In genomic region chr3:183745300-183746098, GRCh38 we compare ENCODE assay signal across 1 cellular context.
A peak's percentile ranks its signal among the peaks of the same experiment; 100 is the strongest.
TF ChIP-seq lines count a peak whose summit lies in the region.

No MANE protein-coding gene starts in this region.

TF ChIP-seq in HepG2, 621 proteins besides CTCF, POLR2A, EP300 and RAD21 (continued from another document and continues in another):
- no peak for TF ChIP-seq ELF4 (CRISPR knock-in tag; IDR thresholded peaks at IDR 0.05; ENCODE audit: borderline replicate concordance)
- TF ChIP-seq ZNF263 (CRISPR knock-in tag; IDR thresholded peaks at IDR 0.05): no peak; the same call in 1 of the 2 replicates
- TF ChIP-seq AGO1 (IDR thresholded peaks at IDR 0.05; ENCODE audit: low read depth, low read length, poor library complexity, severe bottlenecking): no peak
- no peak for TF ChIP-seq ZNF790 (CRISPR knock-in tag; IDR thresholded peaks at IDR 0.05; ENCODE audit: borderline replicate concordance)
- no peak for TF ChIP-seq EED (CRISPR knock-in tag; IDR thresholded peaks at IDR 0.05)
- peak; percentile 98 for TF ChIP-seq ZBTB38 (CRISPR knock-in tag; IDR thresholded peaks at IDR 0.05)
- TF ChIP-seq ZNF34 (CRISPR knock-in tag; IDR thresholded peaks at IDR 0.05; ENCODE audit: borderline replicate concordance): no peak
- no peak for TF ChIP-seq ARHGAP35 (CRISPR knock-in tag; IDR thresholded peaks at IDR 0.05; ENCODE audit: borderline replicate concordance)
- TF ChIP-seq, protein P1, sequence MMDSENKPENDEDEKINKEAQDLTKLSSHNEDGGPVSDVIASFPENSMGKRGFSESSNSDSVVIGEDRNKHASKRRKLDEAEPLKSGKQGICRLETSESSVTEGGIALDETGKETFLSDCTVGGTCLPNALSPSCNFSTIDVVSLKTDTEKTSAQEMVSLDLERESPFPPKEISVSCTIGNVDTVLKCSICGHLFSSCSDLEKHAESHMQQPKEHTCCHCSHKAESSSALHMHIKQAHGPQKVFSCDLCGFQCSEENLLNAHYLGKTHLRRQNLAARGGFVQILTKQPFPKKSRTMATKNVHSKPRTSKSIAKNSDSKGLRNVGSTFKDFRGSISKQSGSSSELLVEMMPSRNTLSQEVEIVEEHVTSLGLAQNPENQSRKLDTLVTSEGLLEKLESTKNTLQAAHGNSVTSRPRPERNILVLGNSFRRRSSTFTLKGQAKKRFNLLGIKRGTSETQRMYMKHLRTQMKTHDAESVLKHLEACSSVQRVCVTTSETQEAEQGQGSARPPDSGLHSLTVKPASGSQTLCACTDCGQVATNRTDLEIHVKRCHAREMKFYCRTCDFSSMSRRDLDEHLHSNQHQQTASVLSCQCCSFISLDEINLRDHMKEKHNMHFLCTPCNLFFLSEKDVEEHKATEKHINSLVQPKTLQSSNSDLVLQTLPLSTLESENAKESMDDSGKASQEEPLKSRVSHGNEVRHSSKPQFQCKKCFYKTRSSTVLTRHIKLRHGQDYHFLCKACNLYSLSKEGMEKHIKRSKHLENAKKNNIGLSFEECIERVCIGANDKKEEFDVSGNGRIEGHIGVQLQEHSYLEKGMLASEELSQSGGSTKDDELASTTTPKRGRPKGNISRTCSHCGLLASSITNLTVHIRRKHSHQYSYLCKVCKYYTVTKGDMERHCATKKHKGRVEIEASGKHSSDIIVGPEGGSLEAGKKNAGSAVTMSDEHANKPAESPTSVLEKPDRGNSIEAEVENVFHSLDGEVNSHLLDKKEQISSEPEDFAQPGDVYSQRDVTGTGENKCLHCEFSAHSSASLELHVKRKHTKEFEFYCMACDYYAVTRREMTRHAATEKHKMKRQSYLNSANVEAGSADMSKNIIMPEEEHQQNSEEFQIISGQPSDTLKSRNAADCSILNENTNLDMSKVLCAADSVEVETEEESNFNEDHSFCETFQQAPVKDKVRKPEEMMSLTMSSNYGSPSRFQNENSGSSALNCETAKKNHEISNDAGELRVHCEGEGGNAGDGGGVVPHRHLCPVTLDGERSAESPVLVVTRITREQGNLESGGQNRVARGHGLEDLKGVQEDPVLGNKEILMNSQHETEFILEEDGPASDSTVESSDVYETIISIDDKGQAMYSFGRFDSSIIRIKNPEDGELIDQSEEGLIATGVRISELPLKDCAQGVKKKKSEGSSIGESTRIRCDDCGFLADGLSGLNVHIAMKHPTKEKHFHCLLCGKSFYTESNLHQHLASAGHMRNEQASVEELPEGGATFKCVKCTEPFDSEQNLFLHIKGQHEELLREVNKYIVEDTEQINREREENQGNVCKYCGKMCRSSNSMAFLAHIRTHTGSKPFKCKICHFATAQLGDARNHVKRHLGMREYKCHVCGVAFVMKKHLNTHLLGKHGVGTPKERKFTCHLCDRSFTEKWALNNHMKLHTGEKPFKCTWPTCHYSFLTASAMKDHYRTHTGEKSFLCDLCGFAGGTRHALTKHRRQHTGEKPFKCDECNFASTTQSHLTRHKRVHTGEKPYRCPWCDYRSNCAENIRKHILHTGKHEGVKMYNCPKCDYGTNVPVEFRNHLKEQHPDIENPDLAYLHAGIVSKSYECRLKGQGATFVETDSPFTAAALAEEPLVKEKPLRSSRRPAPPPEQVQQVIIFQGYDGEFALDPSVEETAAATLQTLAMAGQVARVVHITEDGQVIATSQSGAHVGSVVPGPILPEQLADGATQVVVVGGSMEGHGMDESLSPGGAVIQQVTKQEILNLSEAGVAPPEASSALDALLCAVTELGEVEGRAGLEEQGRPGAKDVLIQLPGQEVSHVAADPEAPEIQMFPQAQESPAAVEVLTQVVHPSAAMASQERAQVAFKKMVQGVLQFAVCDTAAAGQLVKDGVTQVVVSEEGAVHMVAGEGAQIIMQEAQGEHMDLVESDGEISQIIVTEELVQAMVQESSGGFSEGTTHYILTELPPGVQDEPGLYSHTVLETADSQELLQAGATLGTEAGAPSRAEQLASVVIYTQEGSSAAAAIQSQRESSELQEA (CRISPR knock-in tag; IDR thresholded peaks at IDR 0.05; ENCODE audit: not compliant biosample characterization): no peak
- no peak for TF ChIP-seq KLF6 (CRISPR knock-in tag; IDR thresholded peaks at IDR 0.05)
- no peak for TF ChIP-seq ZNF205 (CRISPR knock-in tag; IDR thresholded peaks at IDR 0.05)
- TF ChIP-seq CEBPB (IDR thresholded peaks at IDR 0.05; ENCODE audit: borderline replicate concordance, low read depth, low read length): peak; percentile 74
- peak; percentile 86 for TF ChIP-seq ZBTB4 (CRISPR knock-in tag; IDR thresholded peaks at IDR 0.05; ENCODE audit: borderline replicate concordance)
- no peak for TF ChIP-seq ZNF598 (CRISPR knock-in tag; IDR thresholded peaks at IDR 0.05; ENCODE audit: borderline replicate concordance)
- TF ChIP-seq ZGPAT (CRISPR knock-in tag; IDR thresholded peaks at IDR 0.05): peak; percentile 54; the same call in 1 of the 2 replicates
- TF ChIP-seq GMEB1 (CRISPR knock-in tag; IDR thresholded peaks at IDR 0.05; ENCODE audit: borderline replicate concordance): no peak
- 0 out of 2 replicates have a peak, but pooled peaks have one; percentile 18 for TF ChIP-seq SOX13 (IDR thresholded peaks at IDR 0.05)
- peak in 1 of 2 experiments; percentile 67; a peak in 2 of 4 replicates for TF ChIP-seq SOX13 (CRISPR knock-in tag; conservative IDR thresholded peaks at IDR 0.05 in 1 of 2, IDR thresholded peaks at IDR 0.05 in 1 of 2)
- no peak for TF ChIP-seq NFRKB (IDR thresholded peaks at IDR 0.05)
- TF ChIP-seq ZMYM4 (CRISPR knock-in tag; IDR thresholded peaks at IDR 0.05): peak; percentile 33; the same call in 1 of the 2 replicates
- TF ChIP-seq NCOR1 (IDR thresholded peaks at IDR 0.05; ENCODE audit: borderline replicate concordance, low read length): peak; percentile 48; the same call in 1 of the 2 replicates
- TF ChIP-seq NCOA2 (CRISPR knock-in tag; IDR thresholded peaks at IDR 0.05): peak; percentile 49; the same call in 1 of the 2 replicates
- TF ChIP-seq CEBPG (CRISPR knock-in tag; IDR thresholded peaks at IDR 0.05): peak; percentile 46
- TF ChIP-seq PAX8 (CRISPR knock-in tag; IDR thresholded peaks at IDR 0.05; ENCODE audit: borderline replicate concordance): no peak
- no peak for TF ChIP-seq HDAC2 (CRISPR knock-in tag; IDR thresholded peaks at IDR 0.05)
- 0 out of 4 replicates have a peak, but pooled peaks of 1 of the 2 experiments have one; percentile 2 for TF ChIP-seq MAFK (conservative IDR thresholded peaks at IDR 0.05 in 1 of 2, IDR thresholded peaks at IDR 0.05 in 1 of 2; ENCODE audit: low read length in 2 of 2)
- TF ChIP-seq, protein P2, sequence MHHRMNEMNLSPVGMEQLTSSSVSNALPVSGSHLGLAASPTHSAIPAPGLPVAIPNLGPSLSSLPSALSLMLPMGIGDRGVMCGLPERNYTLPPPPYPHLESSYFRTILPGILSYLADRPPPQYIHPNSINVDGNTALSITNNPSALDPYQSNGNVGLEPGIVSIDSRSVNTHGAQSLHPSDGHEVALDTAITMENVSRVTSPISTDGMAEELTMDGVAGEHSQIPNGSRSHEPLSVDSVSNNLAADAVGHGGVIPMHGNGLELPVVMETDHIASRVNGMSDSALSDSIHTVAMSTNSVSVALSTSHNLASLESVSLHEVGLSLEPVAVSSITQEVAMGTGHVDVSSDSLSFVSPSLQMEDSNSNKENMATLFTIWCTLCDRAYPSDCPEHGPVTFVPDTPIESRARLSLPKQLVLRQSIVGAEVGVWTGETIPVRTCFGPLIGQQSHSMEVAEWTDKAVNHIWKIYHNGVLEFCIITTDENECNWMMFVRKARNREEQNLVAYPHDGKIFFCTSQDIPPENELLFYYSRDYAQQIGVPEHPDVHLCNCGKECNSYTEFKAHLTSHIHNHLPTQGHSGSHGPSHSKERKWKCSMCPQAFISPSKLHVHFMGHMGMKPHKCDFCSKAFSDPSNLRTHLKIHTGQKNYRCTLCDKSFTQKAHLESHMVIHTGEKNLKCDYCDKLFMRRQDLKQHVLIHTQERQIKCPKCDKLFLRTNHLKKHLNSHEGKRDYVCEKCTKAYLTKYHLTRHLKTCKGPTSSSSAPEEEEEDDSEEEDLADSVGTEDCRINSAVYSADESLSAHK (CRISPR knock-in tag; IDR thresholded peaks at IDR 0.05; ENCODE audit: borderline replicate concordance): no peak
- TF ChIP-seq BRD4 (CRISPR knock-in tag; IDR thresholded peaks at IDR 0.05): no peak
- peak; percentile 40; the same call in 1 of the 2 replicates for TF ChIP-seq THAP11 (CRISPR knock-in tag; IDR thresholded peaks at IDR 0.05)
- TF ChIP-seq, protein P3, sequence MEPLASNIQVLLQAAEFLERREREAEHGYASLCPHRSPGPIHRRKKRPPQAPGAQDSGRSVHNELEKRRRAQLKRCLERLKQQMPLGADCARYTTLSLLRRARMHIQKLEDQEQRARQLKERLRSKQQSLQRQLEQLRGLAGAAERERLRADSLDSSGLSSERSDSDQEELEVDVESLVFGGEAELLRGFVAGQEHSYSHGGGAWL (CRISPR knock-in tag; IDR thresholded peaks at IDR 0.05): no peak
- TF ChIP-seq FOXK1 (CRISPR knock-in tag; IDR thresholded peaks at IDR 0.05; ENCODE audit: borderline replicate concordance, low read depth): peak; percentile 70; the same call in 1 of the 2 replicates
- TF ChIP-seq HNF4A (CRISPR knock-in tag; IDR thresholded peaks at IDR 0.05): 0 out of 2 replicates have a peak, but pooled peaks have one; percentile 29
- TF ChIP-seq DDIT3 (CRISPR knock-in tag; IDR thresholded peaks at IDR 0.05): no peak
- TF ChIP-seq BRCA1 (CRISPR knock-in tag; IDR thresholded peaks at IDR 0.05): no peak
- TF ChIP-seq, protein P4, sequence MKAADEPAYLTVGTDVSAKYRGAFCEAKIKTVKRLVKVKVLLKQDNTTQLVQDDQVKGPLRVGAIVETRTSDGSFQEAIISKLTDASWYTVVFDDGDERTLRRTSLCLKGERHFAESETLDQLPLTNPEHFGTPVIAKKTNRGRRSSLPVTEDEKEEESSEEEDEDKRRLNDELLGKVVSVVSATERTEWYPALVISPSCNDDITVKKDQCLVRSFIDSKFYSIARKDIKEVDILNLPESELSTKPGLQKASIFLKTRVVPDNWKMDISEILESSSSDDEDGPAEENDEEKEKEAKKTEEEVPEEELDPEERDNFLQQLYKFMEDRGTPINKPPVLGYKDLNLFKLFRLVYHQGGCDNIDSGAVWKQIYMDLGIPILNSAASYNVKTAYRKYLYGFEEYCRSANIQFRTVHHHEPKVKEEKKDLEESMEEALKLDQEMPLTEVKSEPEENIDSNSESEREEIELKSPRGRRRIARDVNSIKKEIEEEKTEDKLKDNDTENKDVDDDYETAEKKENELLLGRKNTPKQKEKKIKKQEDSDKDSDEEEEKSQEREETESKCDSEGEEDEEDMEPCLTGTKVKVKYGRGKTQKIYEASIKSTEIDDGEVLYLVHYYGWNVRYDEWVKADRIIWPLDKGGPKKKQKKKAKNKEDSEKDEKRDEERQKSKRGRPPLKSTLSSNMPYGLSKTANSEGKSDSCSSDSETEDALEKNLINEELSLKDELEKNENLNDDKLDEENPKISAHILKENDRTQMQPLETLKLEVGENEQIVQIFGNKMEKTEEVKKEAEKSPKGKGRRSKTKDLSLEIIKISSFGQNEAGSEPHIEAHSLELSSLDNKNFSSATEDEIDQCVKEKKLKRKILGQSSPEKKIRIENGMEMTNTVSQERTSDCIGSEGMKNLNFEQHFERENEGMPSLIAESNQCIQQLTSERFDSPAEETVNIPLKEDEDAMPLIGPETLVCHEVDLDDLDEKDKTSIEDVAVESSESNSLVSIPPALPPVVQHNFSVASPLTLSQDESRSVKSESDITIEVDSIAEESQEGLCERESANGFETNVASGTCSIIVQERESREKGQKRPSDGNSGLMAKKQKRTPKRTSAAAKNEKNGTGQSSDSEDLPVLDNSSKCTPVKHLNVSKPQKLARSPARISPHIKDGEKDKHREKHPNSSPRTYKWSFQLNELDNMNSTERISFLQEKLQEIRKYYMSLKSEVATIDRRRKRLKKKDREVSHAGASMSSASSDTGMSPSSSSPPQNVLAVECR (CRISPR knock-in tag; IDR thresholded peaks at IDR 0.05; ENCODE audit: borderline replicate concordance): peak; percentile 49; the same call in 1 of the 2 replicates
